ENCODE assay signal across 1 cellular context in genomic region chr13:100234524-100235136, GRCh38.
TF ChIP-seq lines count a peak whose summit lies in the region.

No MANE protein-coding gene starts in this region.

TF ChIP-seq in HepG2, 621 proteins besides CTCF, POLR2A, EP300 and RAD21 (continued from another document and continues in another):
- TF ChIP-seq FUBP1 (CRISPR knock-in tag; IDR thresholded peaks at IDR 0.05; ENCODE audit: borderline replicate concordance), result no peak
- TF ChIP-seq TCF12 (IDR thresholded peaks at IDR 0.05), result no peak
- TF ChIP-seq TCF12 (CRISPR knock-in tag; IDR thresholded peaks at IDR 0.05), result no peak
- 0 out of 2 replicates have a peak, but pooled peaks have one; percentile 12 for TF ChIP-seq MAX (IDR thresholded peaks at IDR 0.05)
- no peak for TF ChIP-seq KLF9 (CRISPR knock-in tag; IDR thresholded peaks at IDR 0.05; ENCODE audit: low read depth)
- no peak for TF ChIP-seq NFYC (CRISPR knock-in tag; IDR thresholded peaks at IDR 0.05)
- no peak for TF ChIP-seq ZNF124 (CRISPR knock-in tag; IDR thresholded peaks at IDR 0.05)
- TF ChIP-seq SOX13 (IDR thresholded peaks at IDR 0.05), result peak; percentile 40; the same call in 1 of the 2 replicates
- TF ChIP-seq SOX13 (CRISPR knock-in tag; conservative IDR thresholded peaks at IDR 0.05 in 1 of 2, IDR thresholded peaks at IDR 0.05 in 1 of 2), result peak in 1 of 2 experiments; percentile 53; a peak in 1 of 4 replicates
- no peak for TF ChIP-seq CREB1 (IDR thresholded peaks at IDR 0.05)
- TF ChIP-seq CREB1 (CRISPR knock-in tag; IDR thresholded peaks at IDR 0.05), result peak; percentile 24; the same call in 1 of the 2 replicates
- peak; percentile 62 for TF ChIP-seq TCF7 (IDR thresholded peaks at IDR 0.05; ENCODE audit: low read depth)
- no peak for TF ChIP-seq ARHGAP35 (CRISPR knock-in tag; IDR thresholded peaks at IDR 0.05; ENCODE audit: borderline replicate concordance)
- TF ChIP-seq BRF2 (CRISPR knock-in tag; IDR thresholded peaks at IDR 0.05), result no peak
- TF ChIP-seq RARA (CRISPR knock-in tag; IDR thresholded peaks at IDR 0.05), result peak; percentile 13; the same call in 1 of the 2 replicates
- TF ChIP-seq HCFC1 (IDR thresholded peaks at IDR 0.05; ENCODE audit: low read depth, low read length), result no peak
- TF ChIP-seq YEATS4 (CRISPR knock-in tag; IDR thresholded peaks at IDR 0.05; ENCODE audit: borderline replicate concordance), result no peak
- TF ChIP-seq MYPOP (CRISPR knock-in tag; IDR thresholded peaks at IDR 0.05), result no peak
- TF ChIP-seq SOX5 (CRISPR knock-in tag; IDR thresholded peaks at IDR 0.05; ENCODE audit: borderline replicate concordance), result peak; percentile 66; the same call in 1 of the 2 replicates
- TF ChIP-seq PLSCR1 (CRISPR knock-in tag; IDR thresholded peaks at IDR 0.05; ENCODE audit: borderline replicate concordance), result no peak
- TF ChIP-seq RXRB (CRISPR knock-in tag; IDR thresholded peaks at IDR 0.05; ENCODE audit: borderline replicate concordance), result no peak
- TF ChIP-seq FOXA1 (IDR thresholded peaks at IDR 0.05), result no peak
- TF ChIP-seq FOXA1 (CRISPR knock-in tag; IDR thresholded peaks at IDR 0.05), result peak; percentile 16; the same call in 1 of the 2 replicates
- peak; percentile 90 for TF ChIP-seq HNF1A (IDR thresholded peaks at IDR 0.05; ENCODE audit: low read depth)
- TF ChIP-seq HNF1A (CRISPR knock-in tag; IDR thresholded peaks at IDR 0.05; ENCODE audit: borderline replicate concordance), result peak; percentile 51; the same call in 1 of the 2 replicates
- TF ChIP-seq SOX6 (IDR thresholded peaks at IDR 0.05), result no peak
- peak; percentile 56 for TF ChIP-seq SOX6 (CRISPR knock-in tag; IDR thresholded peaks at IDR 0.05)
- TF ChIP-seq PPARG (CRISPR knock-in tag; conservative IDR thresholded peaks at IDR 0.05), result peak; percentile 15; the same call in 1 of the 2 replicates
- TF ChIP-seq ZNF740 (CRISPR knock-in tag; IDR thresholded peaks at IDR 0.05), result no peak
- no peak for TF ChIP-seq ZBTB2 (CRISPR knock-in tag; IDR thresholded peaks at IDR 0.05; ENCODE audit: low read depth)
- TF ChIP-seq NFE2 (CRISPR knock-in tag; IDR thresholded peaks at IDR 0.05), result peak; percentile 72; the same call in 1 of the 2 replicates
- TF ChIP-seq ZBTB43 (CRISPR knock-in tag; conservative IDR thresholded peaks at IDR 0.05), result peak; percentile 69
- TF ChIP-seq ATF3 (CRISPR knock-in tag; IDR thresholded peaks at IDR 0.05), result no peak
- no peak for TF ChIP-seq ZNF746 (CRISPR knock-in tag; IDR thresholded peaks at IDR 0.05)
- no peak for TF ChIP-seq CEBPG (CRISPR knock-in tag; IDR thresholded peaks at IDR 0.05)
- TF ChIP-seq NR2F1 (CRISPR knock-in tag; IDR thresholded peaks at IDR 0.05), result no peak
- TF ChIP-seq ZFP37 (CRISPR knock-in tag; IDR thresholded peaks at IDR 0.05; ENCODE audit: borderline replicate concordance), result no peak
- TF ChIP-seq NCOA2 (CRISPR knock-in tag; IDR thresholded peaks at IDR 0.05), result peak; percentile 57
- TF ChIP-seq NFE2L1 (CRISPR knock-in tag; IDR thresholded peaks at IDR 0.05; ENCODE audit: borderline replicate concordance), result no peak
- no peak for TF ChIP-seq MED8 (CRISPR knock-in tag; IDR thresholded peaks at IDR 0.05; ENCODE audit: insufficient replicate concordance)
- TF ChIP-seq HDAC2 (CRISPR knock-in tag; IDR thresholded peaks at IDR 0.05), result no peak
- no peak for TF ChIP-seq ELF4 (CRISPR knock-in tag; IDR thresholded peaks at IDR 0.05; ENCODE audit: borderline replicate concordance)
- no peak for TF ChIP-seq MTF2 (CRISPR knock-in tag; IDR thresholded peaks at IDR 0.05; ENCODE audit: borderline replicate concordance)
- no peak for TF ChIP-seq ZNF616 (CRISPR knock-in tag; IDR thresholded peaks at IDR 0.05; ENCODE audit: low read depth)
- peak; percentile 36; the same call in 1 of the 2 replicates for TF ChIP-seq ISL2 (CRISPR knock-in tag; IDR thresholded peaks at IDR 0.05)
- peak; percentile 60; the same call in 1 of the 2 replicates for TF ChIP-seq NFIC (IDR thresholded peaks at IDR 0.05; ENCODE audit: low read length)
- peak; percentile 80 for TF ChIP-seq FOXP4 (CRISPR knock-in tag; IDR thresholded peaks at IDR 0.05)
- no peak for TF ChIP-seq FOXP1 (IDR thresholded peaks at IDR 0.05)
- peak; percentile 36; the same call in 1 of the 2 replicates for TF ChIP-seq FOXP1 (CRISPR knock-in tag; IDR thresholded peaks at IDR 0.05)
- TF ChIP-seq ZNF713 (CRISPR knock-in tag; IDR thresholded peaks at IDR 0.05), result no peak
- no peak for TF ChIP-seq ZIK1 (CRISPR knock-in tag; IDR thresholded peaks at IDR 0.05; ENCODE audit: borderline replicate concordance, low read depth)
